Comparison of ENCODE assay signal across 36 cellular contexts in the genomic region with DNA sequence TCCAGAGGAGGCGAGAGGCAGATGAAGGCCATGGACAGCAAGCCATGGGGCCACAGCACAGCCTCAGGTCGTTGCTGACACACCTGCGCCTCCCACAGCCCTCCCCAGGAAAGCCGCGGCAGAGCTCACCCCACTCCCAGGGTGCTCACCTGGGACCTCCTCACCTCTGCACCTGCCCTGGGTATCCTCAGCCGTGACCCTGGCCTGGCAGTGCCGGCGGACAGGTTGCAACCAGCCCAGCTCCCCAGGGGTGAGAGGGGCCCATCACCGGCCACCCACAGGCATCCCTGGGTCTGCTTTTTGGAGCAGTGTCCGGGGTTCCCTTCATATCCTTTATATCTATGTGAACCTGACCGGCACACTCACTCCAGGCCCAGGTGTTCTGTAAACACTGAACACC. TPM values are rescaled to one million over a fixed set of nuclear protein-coding genes. Genes with fewer than 3 reads are reported as not detected.
"Had no signal": no experiment of that assay in that cellular context is flagged by ENCODE, and none has a peak within 500 bp of the region (broad histone marks: within the 10 kb centered on the region; RNA-seq: fewer than 3 reads in every experiment).

No MANE protein-coding gene starts in this region.

- H3K27me3 ChIP-seq: adrenal gland, cardiac muscle cell had no signal

- ATAC-seq: activated CD4-positive, alpha-beta T cell treated with anti-CD3 and anti-CD28 coated beads for 36 hours; activated CD8-positive, alpha-beta memory T cell treated with anti-CD3 and anti-CD28 coated beads, Interleukin-2, amount 10 ng/mL, durations not matched to agents 7 days and 5 days; activated CD8-positive, alpha-beta T cell treated with anti-CD3 and anti-CD28 coated beads, Interleukin-2, amount 10 ng/mL, durations not matched to agents 7 days and 5 days; activated naive CD8-positive, alpha-beta T cell treated with anti-CD3 and anti-CD28 coated beads, Interleukin-2, amount 50 U/mL, for 24 hours; activated T-cell treated with anti-CD3 and anti-CD28 coated beads, Interleukin-2, amount 50 U/mL, for 4 hours; activated T-helper 17 cell treated with anti-CD3 and anti-CD28 coated beads, Interleukin-2, amount 50 U/mL, for 72 hours; esophagus mucosa; heart left ventricle; T-helper 17 cell had no signal

- H3K9me3 Mint-ChIP-seq: activated CD4-positive, alpha-beta memory T cell treated with anti-CD3 and anti-CD28 coated beads for 36 hours; activated CD4-positive, alpha-beta T cell treated with anti-CD3 and anti-CD28 coated beads, Interleukin-2, amount 10 ng/mL, durations not matched to agents 24 days and 14 days; activated naive CD4-positive, alpha-beta T cell treated with anti-CD3 and anti-CD28 coated beads for 36 hours; activated naive CD4-positive, alpha-beta T cell treated with anti-CD3 and anti-CD28 coated beads, Interleukin-2, amount 50 U/mL, for 24 hours; activated naive CD8-positive, alpha-beta T cell treated with anti-CD3 and anti-CD28 coated beads for 36 hours; activated naive CD8-positive, alpha-beta T cell treated with anti-CD3 and anti-CD28 coated beads, Interleukin-2, amount 50 U/mL, for 24 hours; activated T-helper 17 cell treated with anti-CD3 and anti-CD28 coated beads, Interleukin-2, amount 50 U/mL, for 72 hours; dendritic cell treated with granulocyte-macrophage colony-stimulating factor and Interleukin-4, amounts not matched to agents 40 ng/mL and 50 ng/mL, for 4 days; T-helper 2 cell treated with Interferon-gamma antibody and Interleukin-4, amounts not matched to agents 5 μg/mL and 100 μg/mL, for 36 hours had no signal

- H3K27ac ChIP-seq: adrenal gland, ascending aorta, breast epithelium, cardiac muscle cell, coronary artery, heart left ventricle had no signal

- H3K4me1 Mint-ChIP-seq: activated CD4-positive, alpha-beta T cell treated with anti-CD3 and anti-CD28 coated beads for 36 hours; activated CD4-positive, alpha-beta T cell treated with anti-CD3 and anti-CD28 coated beads, Interleukin-2, amount 10 ng/mL, durations not matched to agents 24 days and 14 days; activated CD8-positive, alpha-beta memory T cell treated with anti-CD3 and anti-CD28 coated beads, Interleukin-2, amount 10 ng/mL, durations not matched to agents 7 days and 5 days; activated naive CD4-positive, alpha-beta T cell treated with anti-CD3 and anti-CD28 coated beads, Interleukin-2, amount 50 U/mL, for 24 hours; activated naive CD8-positive, alpha-beta T cell treated with anti-CD3 and anti-CD28 coated beads for 36 hours; activated naive CD8-positive, alpha-beta T cell treated with anti-CD3 and anti-CD28 coated beads, Interleukin-2, amount 50 U/mL, for 24 hours; activated T-helper 17 cell treated with anti-CD3 and anti-CD28 coated beads, Interleukin-2, amount 50 U/mL, for 72 hours; T-helper 17 cell had no signal

- H3K36me3 ChIP-seq: adrenal gland, ascending aorta, breast epithelium, cardiac muscle cell, heart left ventricle had no signal

- H3K27ac Mint-ChIP-seq: activated CD4-positive, alpha-beta memory T cell treated with anti-CD3 and anti-CD28 coated beads for 36 hours; activated CD4-positive, alpha-beta T cell treated with anti-CD3 and anti-CD28 coated beads for 36 hours; activated CD4-positive, alpha-beta T cell treated with anti-CD3 and anti-CD28 coated beads, Interleukin-2, amount 10 ng/mL, durations not matched to agents 24 days and 14 days; activated CD8-positive, alpha-beta memory T cell treated with anti-CD3 and anti-CD28 coated beads, Interleukin-2, amount 10 ng/mL, durations not matched to agents 7 days and 5 days; activated CD8-positive, alpha-beta T cell treated with anti-CD3 and anti-CD28 coated beads, Interleukin-2, amount 10 ng/mL, durations not matched to agents 7 days and 5 days; activated naive CD4-positive, alpha-beta T cell treated with anti-CD3 and anti-CD28 coated beads for 36 hours; activated naive CD4-positive, alpha-beta T cell treated with anti-CD3 and anti-CD28 coated beads, Interleukin-2, amount 50 U/mL, for 24 hours; activated naive CD8-positive, alpha-beta T cell treated with anti-CD3 and anti-CD28 coated beads for 36 hours; activated naive CD8-positive, alpha-beta T cell treated with anti-CD3 and anti-CD28 coated beads, Interleukin-2, amount 50 U/mL, for 24 hours; activated T-helper 17 cell treated with anti-CD3 and anti-CD28 coated beads, Interleukin-2, amount 50 U/mL, for 72 hours; dendritic cell treated with granulocyte-macrophage colony-stimulating factor and Interleukin-4, amounts not matched to agents 40 ng/mL and 50 ng/mL, for 4 days; endodermal cell; T-helper 17 cell; T-helper 2 cell treated with Interferon-gamma antibody and Interleukin-4, amounts not matched to agents 5 μg/mL and 100 μg/mL, for 36 hours had no signal

- H3K4me1 ChIP-seq: adrenal gland, ascending aorta, breast epithelium had no signal

- H3K27me3 Mint-ChIP-seq: activated CD4-positive, alpha-beta memory T cell treated with anti-CD3 and anti-CD28 coated beads for 36 hours; activated CD4-positive, alpha-beta T cell treated with anti-CD3 and anti-CD28 coated beads for 36 hours; activated CD4-positive, alpha-beta T cell treated with anti-CD3 and anti-CD28 coated beads, Interleukin-2, amount 10 ng/mL, durations not matched to agents 24 days and 14 days; activated CD8-positive, alpha-beta memory T cell treated with anti-CD3 and anti-CD28 coated beads, Interleukin-2, amount 10 ng/mL, durations not matched to agents 7 days and 5 days; activated naive CD4-positive, alpha-beta T cell treated with anti-CD3 and anti-CD28 coated beads, Interleukin-2, amount 50 U/mL, for 24 hours; activated naive CD8-positive, alpha-beta T cell treated with anti-CD3 and anti-CD28 coated beads for 36 hours; activated naive CD8-positive, alpha-beta T cell treated with anti-CD3 and anti-CD28 coated beads, Interleukin-2, amount 50 U/mL, for 24 hours; activated T-helper 17 cell treated with anti-CD3 and anti-CD28 coated beads, Interleukin-2, amount 50 U/mL, for 72 hours; T-helper 17 cell had no signal

- DNase-seq: activated CD4-positive, alpha-beta memory T cell treated with anti-CD3 and anti-CD28 coated beads for 36 hours; activated CD4-positive, alpha-beta T cell treated with anti-CD3 and anti-CD28 coated beads for 36 hours; activated CD4-positive, alpha-beta T cell treated with anti-CD3 and anti-CD28 coated beads, Interleukin-2, amount 10 ng/mL, durations not matched to agents 24 days and 14 days; activated CD4-positive, CD25-positive, alpha-beta regulatory T cell; activated CD4-positive, CD25-positive, alpha-beta regulatory T cell treated with anti-CD3 and anti-CD28 coated beads, Interleukin-2, amount 50 U/mL, for 72 hours; activated CD8-positive, alpha-beta memory T cell treated with anti-CD3 and anti-CD28 coated beads, Interleukin-2, amount 10 ng/mL, durations not matched to agents 7 days and 5 days; activated CD8-positive, alpha-beta memory T cell treated with anti-CD3 and anti-CD28 coated beads, Interleukin-2, amount 50 U/mL, for 4 hours; activated CD8-positive, alpha-beta T cell treated with anti-CD3 and anti-CD28 coated beads, Interleukin-2, amount 10 ng/mL, durations not matched to agents 7 days and 5 days; activated effector memory CD4-positive, alpha-beta T cell treated with anti-CD3 and anti-CD28 coated beads, Interleukin-2, amount 50 U/mL, for 16 hours; activated naive CD4-positive, alpha-beta T cell treated with anti-CD3 and anti-CD28 coated beads for 36 hours; activated naive CD8-positive, alpha-beta T cell treated with anti-CD3 and anti-CD28 coated beads for 36 hours; activated naive CD8-positive, alpha-beta T cell treated with anti-CD3 and anti-CD28 coated beads, Interleukin-2, amount 50 U/mL, for 24 hours; activated T-cell treated with anti-CD3 and anti-CD28 coated beads, Interleukin-2, amount 50 U/mL, for 4 hours; adrenal gland; central memory CD4-positive, alpha-beta T cell; cerebellar nuclear complex; dorsolateral prefrontal cortex; effector memory CD4-positive, alpha-beta T cell; endodermal cell; foreskin fibroblast; heart left ventricle; T-helper 1 cell; T-helper 17 cell; T1000 had no signal

- H3K36me3 Mint-ChIP-seq: activated CD4-positive, alpha-beta memory T cell treated with anti-CD3 and anti-CD28 coated beads for 36 hours; activated CD8-positive, alpha-beta memory T cell treated with anti-CD3 and anti-CD28 coated beads, Interleukin-2, amount 10 ng/mL, durations not matched to agents 7 days and 5 days; activated naive CD4-positive, alpha-beta T cell treated with anti-CD3 and anti-CD28 coated beads, Interleukin-2, amount 50 U/mL, for 24 hours; activated naive CD8-positive, alpha-beta T cell treated with anti-CD3 and anti-CD28 coated beads for 36 hours; brain had no signal

- H3K9me3 ChIP-seq: adrenal gland, ascending aorta, breast epithelium had no signal

- H3K4me3 Mint-ChIP-seq: activated CD4-positive, alpha-beta memory T cell treated with anti-CD3 and anti-CD28 coated beads for 36 hours; activated CD4-positive, alpha-beta T cell treated with anti-CD3 and anti-CD28 coated beads for 36 hours; activated CD4-positive, alpha-beta T cell treated with anti-CD3 and anti-CD28 coated beads, Interleukin-2, amount 10 ng/mL, durations not matched to agents 24 days and 14 days; activated CD8-positive, alpha-beta memory T cell treated with anti-CD3 and anti-CD28 coated beads, Interleukin-2, amount 10 ng/mL, durations not matched to agents 7 days and 5 days; activated CD8-positive, alpha-beta T cell treated with anti-CD3 and anti-CD28 coated beads, Interleukin-2, amount 10 ng/mL, durations not matched to agents 7 days and 5 days; activated naive CD4-positive, alpha-beta T cell treated with anti-CD3 and anti-CD28 coated beads for 36 hours; activated naive CD4-positive, alpha-beta T cell treated with anti-CD3 and anti-CD28 coated beads, Interleukin-2, amount 50 U/mL, for 24 hours; activated naive CD8-positive, alpha-beta T cell treated with anti-CD3 and anti-CD28 coated beads for 36 hours; activated naive CD8-positive, alpha-beta T cell treated with anti-CD3 and anti-CD28 coated beads, Interleukin-2, amount 50 U/mL, for 24 hours; activated T-cell treated with anti-CD3 and anti-CD28 coated beads, Interleukin-2, amount 50 U/mL, for 4 hours; activated T-helper 17 cell treated with anti-CD3 and anti-CD28 coated beads, Interleukin-2, amount 50 U/mL, for 72 hours; brain; dendritic cell treated with granulocyte-macrophage colony-stimulating factor and Interleukin-4, amounts not matched to agents 40 ng/mL and 50 ng/mL, for 4 days; endodermal cell; T-helper 17 cell; T-helper 2 cell treated with Interferon-gamma antibody and Interleukin-4, amounts not matched to agents 5 μg/mL and 100 μg/mL, for 36 hours had no signal

- H3K4me3 ChIP-seq: adrenal gland, ascending aorta, breast epithelium, cardiac muscle cell, coronary artery, dorsolateral prefrontal cortex, heart left ventricle had no signal

RNA-seq across cellular contexts. Expression of gene FCN1, which starts 30.4 kb away (rescaled TPM):
- total RNA-seq: activated CD4-positive, alpha-beta memory T cell treated with anti-CD3 and anti-CD28 coated beads for 36 hours; activated CD4-positive, alpha-beta T cell treated with anti-CD3 and anti-CD28 coated beads for 36 hours; activated CD4-positive, alpha-beta T cell treated with anti-CD3 and anti-CD28 coated beads, Interleukin-2, amount 10 ng/mL, durations not matched to agents 24 days and 14 days; activated CD8-positive, alpha-beta memory T cell treated with anti-CD3 and anti-CD28 coated beads for 36 hours; activated CD8-positive, alpha-beta memory T cell treated with anti-CD3 and anti-CD28 coated beads, Interleukin-2, amount 10 ng/mL, durations not matched to agents 7 days and 5 days; activated CD8-positive, alpha-beta T cell treated with anti-CD3 and anti-CD28 coated beads, Interleukin-2, amount 10 ng/mL, durations not matched to agents 7 days and 5 days; activated naive CD4-positive, alpha-beta T cell treated with anti-CD3 and anti-CD28 coated beads for 36 hours; activated naive CD8-positive, alpha-beta T cell treated with anti-CD3 and anti-CD28 coated beads for 36 hours; activated T-cell treated with anti-CD3 and anti-CD28 coated beads, Interleukin-2, amount 50 U/mL, for 4 hours; activated T-helper 17 cell treated with anti-CD3 and anti-CD28 coated beads, Interleukin-2, amount 50 U/mL, for 72 hours; ascending aorta; cardiac muscle cell; endodermal cell; epithelial cell of proximal tubule had no signal
- polyA plus RNA-seq: cardiac muscle cell had no signal
